Comparison of ENCODE assay signal across 1 cellular context in genomic region chr16:27547851-27548250, GRCh38.
TF ChIP-seq lines count a peak whose summit lies in the region.

No MANE protein-coding gene starts in this region.

TF ChIP-seq in HepG2, 621 proteins besides CTCF, POLR2A, EP300 and RAD21:
- TF ChIP-seq RFX1 (IDR thresholded peaks at IDR 0.05) (no peak), ZNF629 (CRISPR knock-in tag; conservative IDR thresholded peaks at IDR 0.05) (peak; percentile 87), TGIF2 (CRISPR knock-in tag; IDR thresholded peaks at IDR 0.05) (no peak), HIVEP1 (CRISPR knock-in tag; IDR thresholded peaks at IDR 0.05) (no peak), MXD4 (CRISPR knock-in tag; IDR thresholded peaks at IDR 0.05) (no peak), ZNF292 (CRISPR knock-in tag; IDR thresholded peaks at IDR 0.05; ENCODE audit: borderline replicate concordance, low read depth) (0 out of 2 replicates have a peak, but pooled peaks have one; percentile 22)
